8 cellular contexts compared by ENCODE assay signal in genomic region chr3:79497447-79498111, GRCh38.
DNase-seq lines count a peak whose midpoint lies in the region; ATAC-seq, FAIRE-seq and TF ChIP-seq lines count a peak whose summit lies in the region.

No MANE protein-coding gene starts in this region.

- H3K27me3 ChIP-seq in PC-9 (ENCODE audit: insufficient read depth, low read depth) = no peaks in the 10 kb centered on the region

- H3K79me2 ChIP-seq in PC-9 (ENCODE audit: low read depth) = no peaks in the 10 kb centered on the region

- no peaks in the 10 kb centered on the region for H3K4me1 ChIP-seq in PC-9 (replicated peaks; ENCODE audit: insufficient read depth)

- H2AFZ ChIP-seq in PC-9 = no peak overlapping the region

- H3K9me2 ChIP-seq in PC-9 (ENCODE audit: insufficient read depth) = no peaks in the 10 kb centered on the region

- H4K20me1 ChIP-seq in PC-9 (ENCODE audit: insufficient read depth) = no peaks in the 10 kb centered on the region

- H3K4me2 ChIP-seq in PC-9 = no peak overlapping the region

- peak; percentile 96 for FAIRE-seq in frontal cortex (lab: Jason Lieb, UNC)

- BruUV-seq in PC-9 (replicated peaks; lab: Mats Ljungman, UMichigan) = no TSS peak

- ATAC-seq in GM18858 (IDR thresholded peaks at IDR 0.05; ENCODE audit: unreplicated experiment) = peak; percentile 86
- ATAC-seq in HG03354 (IDR thresholded peaks at IDR 0.05; ENCODE audit: poor library complexity, severe bottlenecking, unreplicated experiment) = no peak
- ATAC-seq in GM19324 (IDR thresholded peaks at IDR 0.05; ENCODE audit: low FRiP score, unreplicated experiment) = no peak

- POLR2A ChIA-PET in AG04449 (lab: Yijun Ruan, JAX) = no interaction called here
- POLR2A ChIA-PET in PC-9 (lab: Charles Lee; ENCODE audit: unreplicated experiment) = no interaction called here

- H3F3A ChIP-seq in PC-9 (ENCODE audit: insufficient read depth, low read depth) = no peaks in the 10 kb centered on the region

- TF ChIP-seq CTCF in AG04449 (IDR thresholded peaks at IDR 0.05; ENCODE audit: insufficient read depth, low read length, missing control alignments) (peak; percentile 46), PC-9 (conservative IDR thresholded peaks at IDR 0.05) (peak; percentile 84)

- H3K9me3 ChIP-seq in PC-9 (ENCODE audit: insufficient read depth, low read depth) = no peaks in the 10 kb centered on the region

- no peaks in the 10 kb centered on the region for H3K36me3 ChIP-seq in PC-9 (ENCODE audit: low read depth)

- intact Hi-C loops in PC-9 (cut with micrococcal nuclease; ENCODE audit: unreplicated experiment) = loop anchor here (2.0 to 5.0 kb wide), 3 partner anchors 410 to 840 kb away; no protein-coding TSS in a partner anchor

- H3K27ac ChIP-seq in PC-9 = no peak overlapping the region

- H3K4me3 ChIP-seq in AG04449 (ENCODE audit: low read depth, low read length) (no peak overlapping the region), PC-9 (no peak overlapping the region)

- CTCF ChIA-PET in AG04449 (lab: Yijun Ruan, JAX) = interaction anchor here (0.8 to 1.0 kb wide), 2 partner anchors 21 to 412 kb away, joined by 4 read pairs; no protein-coding TSS in a partner anchor
- CTCF ChIA-PET in PC-9 (lab: Charles Lee) = no interaction called here

- DNase-seq in AG04449 (ENCODE audit: low read depth, low spot score) (no peak), PC-9 (no peak), frontal cortex (ENCODE audit: low spot score in 2 of 2) (peak in 1 of 2 donors; percentile 41), C1 segment of cervical spinal cord (lab: John Stamatoyannopoulos, UW) (no peak), anterior cingulate cortex (lab: John Stamatoyannopoulos, UW) (no peak)
